ENCODE assay signal across 8 cellular contexts in genomic region chr12:132638541-132639408, GRCh38. TPM values are rescaled to one million over a fixed set of nuclear protein-coding genes. Genes with fewer than 3 reads are reported as not detected.
A peak's percentile ranks its signal among the peaks of the same experiment; 100 is the strongest.
DNase-seq lines count a peak whose midpoint lies in the region; ATAC-seq and TF ChIP-seq lines count a peak whose summit lies in the region.

No MANE protein-coding gene starts in this region.

- peak; percentile 80 for DNase-seq in AG10803 (ENCODE audit: low read depth)
- peak; percentile 63 for DNase-seq in GM13977 (ENCODE audit: low spot score)
- peak; percentile 78 for DNase-seq in SK-MEL-5 (ENCODE audit: low read depth, low spot score)
- DNase-seq in foreskin fibroblast, result peak; percentile 84 to 92
- DNase-seq in retina, result peak; percentile 58

- no peak overlapping the region for H3K4me3 ChIP-seq in AG10803 (ENCODE audit: low read length)
- H3K4me3 ChIP-seq in foreskin fibroblast (ENCODE audit: low read depth in 1 of 2, low read length in 2 of 2), result no peak overlapping the region

- ATAC-seq in HG03039 (IDR thresholded peaks at IDR 0.05; ENCODE audit: unreplicated experiment), result no peak
- no peak for ATAC-seq in GM21367 (IDR thresholded peaks at IDR 0.05; ENCODE audit: unreplicated experiment)
- ATAC-seq in HG02588 (IDR thresholded peaks at IDR 0.05; ENCODE audit: unreplicated experiment), result no peak

- in situ Hi-C loops in GM13977 (cut with MboI; ENCODE audit: low pct_unique_long_range_greater_than_20kb, low sequenced_read_pairs, unreplicated experiment) (no loop called here), SK-MEL-5 (cut with HindIII; ENCODE audit: low pct_unique_long_range_greater_than_20kb, low sequenced_read_pairs) (no loop called here)

- TF ChIP-seq CTCF in AG10803 (conservative IDR thresholded peaks at IDR 0.05; ENCODE audit: low read length) (peak; percentile 88), GM13977 (IDR thresholded peaks at IDR 0.05; ENCODE audit: extremely low read depth, insufficient read depth, missing control alignments) (peak; percentile 65), foreskin fibroblast (IDR thresholded peaks at IDR 0.05; ENCODE audit: low read depth, low read length) (peak; percentile 94)

RNA-seq across cellular contexts. Expression of gene P2RX2, which starts 20.2 kb away (rescaled TPM):
- total RNA-seq in SK-MEL-5 (2014; rRNA removed; shearing (Covaris generic)), result not detected in 2 replicates
- polyA plus RNA-seq in SK-MEL-5 (2015; cell fraction: cytosol; rRNA removed), result not detected in 2 replicates
- polyA plus RNA-seq in SK-MEL-5 (2015; cell fraction: nucleus; rRNA removed), result not detected in 2 replicates

RNA-seq across cellular contexts. Expression of gene LRCOL1, which starts 28.4 kb away (rescaled TPM):
- not detected in 2 replicates for total RNA-seq in SK-MEL-5 (2014; rRNA removed; shearing (Covaris generic))
- not detected in 2 replicates for polyA plus RNA-seq in SK-MEL-5 (2015; cell fraction: cytosol; rRNA removed)
- polyA plus RNA-seq in SK-MEL-5 (2015; cell fraction: nucleus; rRNA removed), result not detected in 2 replicates

RNA-seq across cellular contexts. Expression of gene POLE, which starts 48.4 kb away (rescaled TPM):
- 13.2 and 23.2 TPM in 2 replicates for total RNA-seq in SK-MEL-5 (2014; rRNA removed; shearing (Covaris generic))
- 27.6 and 41.3 TPM in 2 replicates for polyA plus RNA-seq in SK-MEL-5 (2015; cell fraction: cytosol; rRNA removed)
- polyA plus RNA-seq in SK-MEL-5 (2015; cell fraction: nucleus; rRNA removed), result 256 and 317 TPM in 2 replicates

RNA-seq across cellular contexts. Expression of gene PXMP2, which starts 48.6 kb away (rescaled TPM):
- total RNA-seq in SK-MEL-5 (2014; rRNA removed; shearing (Covaris generic)), result 23.0 and 23.5 TPM in 2 replicates
- polyA plus RNA-seq in SK-MEL-5 (2015; cell fraction: cytosol; rRNA removed), result 27.6 and 36.5 TPM in 2 replicates
- 10.2 and 16.6 TPM in 2 replicates for polyA plus RNA-seq in SK-MEL-5 (2015; cell fraction: nucleus; rRNA removed)
